Comparison of ENCODE assay signal across 1 cellular context in genomic region chr17:43952724-43953666, GRCh38.
TF ChIP-seq lines count a peak whose summit lies in the region.

No MANE protein-coding gene starts in this region.

TF ChIP-seq in GM23338, 12 proteins besides CTCF, POLR2A, EP300 and RAD21 (continued from another document):
- TF ChIP-seq JUNB (IDR thresholded peaks at IDR 0.05; ENCODE audit: unreplicated experiment): no peak
